ENCODE assay signal across 26 cellular contexts in the genomic region with DNA sequence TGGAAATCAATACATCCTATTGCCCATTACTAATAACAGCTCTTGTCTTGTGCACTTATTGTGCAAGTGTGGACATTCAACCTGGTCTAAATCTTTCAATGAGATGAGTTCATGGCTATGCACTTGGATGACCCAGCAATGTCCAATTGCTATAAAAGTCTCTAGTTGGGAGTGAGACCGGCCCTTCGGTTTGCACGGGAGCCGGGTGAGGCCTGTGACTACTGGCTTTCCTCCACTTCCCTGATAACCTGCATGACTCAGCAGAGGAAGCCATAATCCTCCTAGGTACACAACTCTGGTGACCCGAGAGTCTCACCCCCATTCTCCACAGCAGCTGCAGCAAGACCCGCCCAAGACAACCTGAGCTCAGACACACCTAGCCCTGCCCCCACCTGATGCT.
"Had no signal": no experiment of that assay in that cellular context is flagged by ENCODE, and none has a peak within 500 bp of the region (broad histone marks: within the 10 kb centered on the region; RNA-seq: fewer than 3 reads in every experiment).

No MANE protein-coding gene starts in this region.

- H3K27ac ChIP-seq: lower lobe of right lung, pancreas, prostate gland, skin epidermis, tibial nerve, uterus had no signal

- H3K4me1 ChIP-seq: lower lobe of right lung, pancreas, prostate gland, tibial nerve, uterus had no signal

- H3K27me3 ChIP-seq: pancreas, tibial nerve, uterus had no signal

- ATAC-seq: left lobe of liver; lower lobe of right lung; naive thymus-derived CD8-positive, alpha-beta T cell; pancreas; right cardiac atrium; sciatic nerve; stimulated activated effector memory CD8-positive, alpha-beta T cell treated with anti-CD3 and anti-CD28 coated beads, Interleukin-12 subunit alpha, Interleukin-12 subunit beta, amount 100 ng/mL, for 72 hours; stimulated activated naive CD8-positive, alpha-beta T cell treated with anti-CD3 and anti-CD28 coated beads, Interleukin-15, amount 100 ng/mL, for 72 hours had no signal

- H3K36me3 ChIP-seq: lower lobe of right lung, pancreas, prostate gland, tibial nerve, uterus had no signal

- H3K9me3 ChIP-seq: lower lobe of right lung, pancreas, prostate gland, tibial nerve, uterus had no signal

- H3K9me3 Mint-ChIP-seq: mesothelial cell of epicardium; naive thymus-derived CD8-positive, alpha-beta T cell; nephron; neural crest cell; stimulated activated effector memory CD8-positive, alpha-beta T cell treated with anti-CD3 and anti-CD28 coated beads, Interleukin-12 subunit alpha, Interleukin-12 subunit beta, amount 100 ng/mL, for 72 hours; stimulated activated naive CD8-positive, alpha-beta T cell treated with anti-CD3 and anti-CD28 coated beads, Interleukin-15, amount 100 ng/mL, for 72 hours; type B pancreatic cell had no signal

- DNase-seq: islet precursor cell; lower lobe of right lung; mammary epithelial cell; mesenchymal stem cell; naive thymus-derived CD8-positive, alpha-beta T cell; nucleus accumbens; pancreas; posterior cingulate gyrus; retina; right cardiac atrium; stimulated activated CD4-positive, alpha-beta T cell treated with anti-CD3 and anti-CD28 coated beads, Interleukin-12 subunit alpha, Interleukin-12 subunit beta, amount 100 ng/mL, for 4 hours; stimulated activated CD4-positive, alpha-beta T cell treated with anti-CD3 and anti-CD28 coated beads, Interleukin-4, amount 100 ng/mL, for 24 hours; stimulated activated naive CD4-positive, alpha-beta T cell; stimulated activated naive CD8-positive, alpha-beta T cell treated with anti-CD3 and anti-CD28 coated beads, Interleukin-15, amount 100 ng/mL, for 72 hours; substantia nigra; uterus had no signal

- H3K36me3 Mint-ChIP-seq: mesothelial cell of epicardium; naive thymus-derived CD8-positive, alpha-beta T cell; stimulated activated effector memory CD8-positive, alpha-beta T cell treated with anti-CD3 and anti-CD28 coated beads, Interleukin-12 subunit alpha, Interleukin-12 subunit beta, amount 100 ng/mL, for 72 hours; type B pancreatic cell had no signal

- H3K4me3 ChIP-seq: lower lobe of right lung, pancreas, prostate gland, skin epidermis, tibial nerve, uterus had no signal

- H3K27me3 Mint-ChIP-seq: type B pancreatic cell had no signal

- H3K4me3 Mint-ChIP-seq: mesothelial cell of epicardium; naive thymus-derived CD8-positive, alpha-beta T cell; nephron; neural crest cell; stimulated activated effector memory CD8-positive, alpha-beta T cell treated with anti-CD3 and anti-CD28 coated beads, Interleukin-12 subunit alpha, Interleukin-12 subunit beta, amount 100 ng/mL, for 72 hours; stimulated activated naive CD8-positive, alpha-beta T cell treated with anti-CD3 and anti-CD28 coated beads, Interleukin-15, amount 100 ng/mL, for 72 hours; type B pancreatic cell had no signal

- H3K4me1 Mint-ChIP-seq: mesothelial cell of epicardium, nephron had no signal

- H3K27ac Mint-ChIP-seq: mesothelial cell of epicardium; nephron; stimulated activated effector memory CD8-positive, alpha-beta T cell treated with anti-CD3 and anti-CD28 coated beads, Interleukin-12 subunit alpha, Interleukin-12 subunit beta, amount 100 ng/mL, for 72 hours; stimulated activated naive CD8-positive, alpha-beta T cell treated with anti-CD3 and anti-CD28 coated beads, Interleukin-15, amount 100 ng/mL, for 72 hours; type B pancreatic cell had no signal
